ENCODE assay signal across 12 cellular contexts in the genomic region with DNA sequence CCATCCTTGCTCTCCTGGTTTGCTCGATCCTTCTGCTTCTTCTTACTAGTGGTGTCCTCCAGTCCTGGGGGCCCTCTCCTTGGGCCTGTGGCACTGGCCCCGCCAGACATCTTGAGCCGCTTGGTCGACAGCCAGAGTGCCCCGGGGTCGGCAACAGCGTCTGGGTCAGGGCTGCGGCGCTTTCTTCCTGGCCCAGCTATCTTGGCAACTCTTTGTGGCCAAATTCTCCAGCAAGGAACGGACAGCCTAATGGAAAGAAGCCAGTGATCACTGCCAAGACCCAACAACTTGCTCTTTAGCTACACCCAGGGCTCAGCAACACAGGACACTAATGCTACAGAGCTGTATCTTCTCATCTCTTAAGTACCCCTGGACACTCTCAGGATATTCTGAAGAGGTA. TPM values are rescaled to one million over a fixed set of nuclear protein-coding genes. Genes with fewer than 3 reads are reported as not detected.
DNase-seq lines count a peak whose midpoint lies in the region; ATAC-seq and TF ChIP-seq lines count a peak whose summit lies in the region.
"Had no signal": no experiment of that assay in that cellular context is flagged by ENCODE, and none has a peak within 500 bp of the region (broad histone marks: within the 10 kb centered on the region; RNA-seq: fewer than 3 reads in every experiment).

No MANE protein-coding gene starts in this region.

- peak overlapping the region; percentile 92 to 96 for H3K27ac ChIP-seq in ascending aorta
- H3K27ac ChIP-seq in upper lobe of right lung = peak overlapping the region; percentile 87
- peak overlapping the region in 1 of 2 donors; percentile 41 for H3K27ac ChIP-seq in aorta (ENCODE audit: low read depth in 1 of 2, low read length in 2 of 2)

- H3K27me3 ChIP-seq in ascending aorta (no peaks in the 10 kb centered on the region), upper lobe of right lung (no peaks in the 10 kb centered on the region), aorta (ENCODE audit: control insufficient read depth in 1 of 2, insufficient read depth in 2 of 2, low read length in 1 of 2) (no peaks in the 10 kb centered on the region)

- H3K9me3 ChIP-seq in ascending aorta (no peaks in the 10 kb centered on the region), upper lobe of right lung (no peaks in the 10 kb centered on the region), aorta (ENCODE audit: control insufficient read depth, low read length) (no peaks in the 10 kb centered on the region)

- no peak for DNase-seq in stimulated activated naive CD8-positive, alpha-beta T cell treated with anti-CD3 and anti-CD28 coated beads, Interleukin-15, Interleukin-2, amounts not matched to agents 100 U/mL and 50 U/mL, for 24 hours
- no peak for DNase-seq in ascending aorta (ENCODE audit: low spot score in 2 of 2)
- no peak for DNase-seq in mesothelial cell of epicardium (ENCODE audit: low spot score in 2 of 2, unreplicated experiment in 2 of 2)
- no peak for DNase-seq in upper lobe of right lung
- no peak for DNase-seq in aorta
- no peak for DNase-seq in stimulated activated CD4-positive, alpha-beta T cell treated with anti-CD3 and anti-CD28 coated beads, Interleukin-2, amount 100 ng/mL, for 48 hours
- DNase-seq: cerebellar nuclear complex, DMS153, NCI-H1436 treated with DMSO at 0.1 percent for 48 hours had no signal

- no peak for ATAC-seq in stimulated activated naive CD8-positive, alpha-beta T cell treated with anti-CD3 and anti-CD28 coated beads, Interleukin-15, Interleukin-2, amounts not matched to agents 100 U/mL and 50 U/mL, for 24 hours
- ATAC-seq in upper lobe of right lung = no peak
- ATAC-seq in GM21515 (IDR thresholded peaks at IDR 0.05; ENCODE audit: unreplicated experiment) = no peak
- ATAC-seq in aorta (ENCODE audit: low FRiP score) = no peak
- ATAC-seq: left lobe of liver had no signal

- H3K4me3 Mint-ChIP-seq in stimulated activated naive CD8-positive, alpha-beta T cell treated with anti-CD3 and anti-CD28 coated beads, Interleukin-15, Interleukin-2, amounts not matched to agents 100 ng/mL and 50 ng/mL, for 24 hours = peak overlapping the region; percentile 91
- H3K4me3 Mint-ChIP-seq in mesothelial cell of epicardium = peak overlapping the region; percentile 85

- peaks cover 19% of the 10 kb centered on the region for H3K4me1 Mint-ChIP-seq in stimulated activated naive CD8-positive, alpha-beta T cell treated with anti-CD3 and anti-CD28 coated beads, Interleukin-15, Interleukin-2, amounts not matched to agents 100 ng/mL and 50 ng/mL, for 24 hours (ENCODE audit: low read depth)
- peaks cover 11% of the 10 kb centered on the region for H3K4me1 Mint-ChIP-seq in mesothelial cell of epicardium

- intact Hi-C loops in ascending aorta (cut with DNase I) (no loop called here), upper lobe of right lung (cut with DNase I) (no loop called here), aorta (cut with DNase I) (no loop called here)

- peaks cover 15 to 19% of the 10 kb centered on the region in 2 donors for H3K4me1 ChIP-seq in ascending aorta
- H3K4me1 ChIP-seq in upper lobe of right lung = peaks cover 17% of the 10 kb centered on the region
- peaks cover 0 to 2% of the 10 kb centered on the region in 2 donors for H3K4me1 ChIP-seq in aorta (ENCODE audit: control insufficient read depth in 1 of 2, insufficient read depth in 2 of 2, low read length in 2 of 2)

- no peaks in the 10 kb centered on the region for H3K27me3 Mint-ChIP-seq in stimulated activated naive CD8-positive, alpha-beta T cell treated with anti-CD3 and anti-CD28 coated beads, Interleukin-15, Interleukin-2, amounts not matched to agents 100 ng/mL and 50 ng/mL, for 24 hours
- no peaks in the 10 kb centered on the region for H3K27me3 Mint-ChIP-seq in mesothelial cell of epicardium (ENCODE audit: low read depth)

- TF ChIP-seq CTCF in ascending aorta (IDR thresholded peaks at IDR 0.05) (no peak), mesothelial cell of epicardium (IDR thresholded peaks at IDR 0.05; ENCODE audit: unreplicated experiment) (no peak), upper lobe of right lung (IDR thresholded peaks at IDR 0.05) (no peak)

- WGBS in aorta, 2 donors = 9 to 17% methylated on average over 10 of the region's 10 CpGs

- peaks cover 74% of the 10 kb centered on the region in 2 donors for H3K36me3 ChIP-seq in ascending aorta
- peaks cover 74% of the 10 kb centered on the region for H3K36me3 ChIP-seq in upper lobe of right lung
- H3K36me3 ChIP-seq in aorta (ENCODE audit: control insufficient read depth in 1 of 2, insufficient read depth in 2 of 2, low read length in 1 of 2) = peaks cover 2 to 22% of the 10 kb centered on the region in 2 donors

- no peak overlapping the region for H3K27ac Mint-ChIP-seq in stimulated activated naive CD8-positive, alpha-beta T cell treated with anti-CD3 and anti-CD28 coated beads, Interleukin-15, Interleukin-2, amounts not matched to agents 100 ng/mL and 50 ng/mL, for 24 hours
- H3K27ac Mint-ChIP-seq in mesothelial cell of epicardium = peak overlapping the region; percentile 16

- no peaks in the 10 kb centered on the region for H3K9me3 Mint-ChIP-seq in stimulated activated naive CD8-positive, alpha-beta T cell treated with anti-CD3 and anti-CD28 coated beads, Interleukin-15, Interleukin-2, amounts not matched to agents 100 ng/mL and 50 ng/mL, for 24 hours
- no peaks in the 10 kb centered on the region for H3K9me3 Mint-ChIP-seq in mesothelial cell of epicardium

- peaks cover 38% of the 10 kb centered on the region for H3K36me3 Mint-ChIP-seq in stimulated activated naive CD8-positive, alpha-beta T cell treated with anti-CD3 and anti-CD28 coated beads, Interleukin-15, Interleukin-2, amounts not matched to agents 100 ng/mL and 50 ng/mL, for 24 hours (ENCODE audit: low read depth)
- peaks cover 21% of the 10 kb centered on the region for H3K36me3 Mint-ChIP-seq in mesothelial cell of epicardium

- H3K4me3 ChIP-seq in ascending aorta (peak overlapping the region; percentile 92), upper lobe of right lung (no peak overlapping the region), aorta (ENCODE audit: low read length in 2 of 2) (no peak overlapping the region)

RNA-seq across cellular contexts. Expression of a gene that starts 1.6 kb away (rescaled TPM):
- total RNA-seq in ascending aorta (37.8 TPM), mesothelial cell of epicardium (76.2 to 79.7 TPM (median 76.6 TPM) in 3 replicates), upper lobe of right lung (63.9 TPM), aorta (10 to 100 TPM; 40.3 to 54.8 TPM)
- polyA plus RNA-seq in aorta = 10 to 100 TPM; 22.7 to 31.0 TPM

RNA-seq across cellular contexts. Expression of a gene that starts 13.8 kb away (rescaled TPM):
- total RNA-seq in ascending aorta (1,772 TPM), mesothelial cell of epicardium (335 to 359 TPM (median 348 TPM) in 3 replicates), upper lobe of right lung (489 TPM), aorta (100 to 1,000 TPM; 362 to 707 TPM)
- 1,000 to 10,000 TPM in 1 of 2 donors, 100 to 1,000 TPM in 1; 200 to 1,923 TPM for polyA plus RNA-seq in aorta

RNA-seq across cellular contexts. Expression of a gene that starts 14.5 kb away (rescaled TPM):
- 588 TPM for total RNA-seq in ascending aorta
- total RNA-seq in mesothelial cell of epicardium = 364 to 373 TPM (median 373 TPM) in 3 replicates
- 172 TPM for total RNA-seq in upper lobe of right lung
- 100 to 1,000 TPM; 127 to 164 TPM for total RNA-seq in aorta
- 100 to 1,000 TPM; 142 to 267 TPM for polyA plus RNA-seq in aorta

RNA-seq across cellular contexts. Expression of a gene that starts 25.2 kb away (rescaled TPM):
- total RNA-seq in ascending aorta (129 TPM), mesothelial cell of epicardium (130 to 133 TPM (median 132 TPM) in 3 replicates), upper lobe of right lung (83.9 TPM), aorta (100 to 1,000 TPM in 1 of 2 donors, 10 to 100 TPM in 1; 77.3 to 103 TPM)
- polyA plus RNA-seq in aorta = 10 to 100 TPM in 1 of 2 donors, 1 to 10 TPM in 1; 8.3 to 66.9 TPM

RNA-seq across cellular contexts. Expression of a gene that starts 47.1 kb away (rescaled TPM):
- 31.6 TPM for total RNA-seq in ascending aorta
- total RNA-seq in mesothelial cell of epicardium = 28.7 to 29.8 TPM (median 28.9 TPM) in 3 replicates
- 22.1 TPM for total RNA-seq in upper lobe of right lung
- 10 to 100 TPM; 13.2 to 16.6 TPM for total RNA-seq in aorta
- polyA plus RNA-seq in aorta = 10 to 100 TPM in 1 of 2 donors, 1 to 10 TPM in 1; 1.8 to 11.8 TPM

Comparison
In these comparisons a context has a peak if more than half of its experiments do, and no peak if none do; other contexts are left out.
1. H3K4me3 ChIP-seq: peak in ascending aorta (2 of 2); none in upper lobe of right lung (single experiment) and aorta (0 of 2).